ENCODE assay signal across 21 cellular contexts in the genomic region with DNA sequence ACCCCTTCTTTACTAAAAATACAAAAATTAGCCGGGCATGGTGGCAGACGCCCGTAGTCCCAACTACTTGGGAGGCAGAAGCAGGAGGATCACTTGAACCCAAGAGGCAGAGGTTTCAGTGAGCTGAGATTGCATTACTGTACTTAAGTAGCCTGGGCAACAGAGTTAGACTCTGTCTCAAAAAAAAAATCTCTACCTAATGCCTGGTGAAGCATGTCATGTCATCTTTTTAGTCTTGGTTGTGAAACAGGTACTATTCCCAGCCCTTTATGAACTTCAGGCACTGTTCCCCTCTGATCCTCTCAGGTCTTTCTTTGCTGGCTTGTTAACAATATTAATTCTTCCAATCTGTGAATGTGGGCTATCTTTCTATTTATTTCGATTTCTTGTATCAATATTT. TPM values are rescaled to one million over a fixed set of nuclear protein-coding genes. Genes with fewer than 3 reads are reported as not detected.
A peak's percentile ranks its signal among the peaks of the same experiment; 100 is the strongest.
DNase-seq lines count a peak whose midpoint lies in the region; ATAC-seq and TF ChIP-seq lines count a peak whose summit lies in the region.
"Had no signal": no experiment of that assay in that cellular context is flagged by ENCODE, and none has a peak within 500 bp of the region (broad histone marks: within the 10 kb centered on the region; RNA-seq: fewer than 3 reads in every experiment).

No MANE protein-coding gene starts in this region.

- WGBS in esophagus muscularis mucosa = 96% methylated on average over 4 of the region's 4 CpGs
- 95% methylated on average over 4 of the region's 4 CpGs for WGBS in hepatocyte (ENCODE audit: low lambda C conversion rate, missing lambda C conversion rate)

- no peak for TF ChIP-seq EP300 in esophagus muscularis mucosa (IDR thresholded peaks at IDR 0.05)

- H3K9me2 ChIP-seq in hepatocyte (replicated peaks; ENCODE audit: insufficient read depth) = no peaks in the 10 kb centered on the region

- H3K79me2 ChIP-seq in hepatocyte = peaks cover 100% of the 10 kb centered on the region

- H3K36me3 Mint-ChIP-seq in stimulated activated naive CD8-positive, alpha-beta T cell treated with anti-CD3 and anti-CD28 coated beads, Interleukin-15, Interleukin-2, amounts not matched to agents 100 ng/mL and 50 ng/mL, for 24 hours (ENCODE audit: low read depth) = peaks cover 34% of the 10 kb centered on the region
- H3K36me3 Mint-ChIP-seq in T-helper 17 cell (ENCODE audit: low read depth) = no peaks in the 10 kb centered on the region

- peaks cover 97% of the 10 kb centered on the region for H3K4me1 Mint-ChIP-seq in stimulated activated naive CD8-positive, alpha-beta T cell treated with anti-CD3 and anti-CD28 coated beads, Interleukin-15, Interleukin-2, amounts not matched to agents 100 ng/mL and 50 ng/mL, for 24 hours (ENCODE audit: low read depth)
- peaks cover 71% of the 10 kb centered on the region for H3K4me1 Mint-ChIP-seq in T-helper 17 cell

- peak overlapping the region; percentile 61 for H3K27ac Mint-ChIP-seq in stimulated activated naive CD8-positive, alpha-beta T cell treated with anti-CD3 and anti-CD28 coated beads, Interleukin-15, Interleukin-2, amounts not matched to agents 100 ng/mL and 50 ng/mL, for 24 hours
- H3K27ac Mint-ChIP-seq in T-helper 17 cell = peak overlapping the region; percentile 80
- H3K27ac Mint-ChIP-seq: activated CD4-positive, alpha-beta T cell treated with anti-CD3 and anti-CD28 coated beads, Interleukin-2, amount 10 ng/mL, durations not matched to agents 7 days and 5 days; neural progenitor cell; T-helper 2 cell treated with Interferon-gamma antibody and Interleukin-4, amounts not matched to agents 5 μg/mL and 100 μg/mL, for 36 hours had no signal

- H2AFZ ChIP-seq in hepatocyte = no peak overlapping the region
- H2AFZ ChIP-seq: neural progenitor cell had no signal

- H3K36me3 ChIP-seq in esophagus muscularis mucosa (no peaks in the 10 kb centered on the region), hepatocyte (replicated peaks; ENCODE audit: insufficient read depth, low read depth) (no peaks in the 10 kb centered on the region)
- H3K36me3 ChIP-seq: lower lobe of right lung, sigmoid colon, upper lobe of left lung had no signal

- H3K4me2 ChIP-seq in hepatocyte = no peak overlapping the region
- H3K4me2 ChIP-seq: neural progenitor cell had no signal

- intact Hi-C loops in esophagus muscularis mucosa (cut with DNase I) = no loop called here

- H3K9me3 Mint-ChIP-seq in stimulated activated naive CD8-positive, alpha-beta T cell treated with anti-CD3 and anti-CD28 coated beads, Interleukin-15, Interleukin-2, amounts not matched to agents 100 ng/mL and 50 ng/mL, for 24 hours = no peaks in the 10 kb centered on the region
- H3K9me3 Mint-ChIP-seq: activated CD4-positive, alpha-beta T cell treated with anti-CD3 and anti-CD28 coated beads, Interleukin-2, amount 10 ng/mL, durations not matched to agents 7 days and 5 days; T-helper 2 cell treated with Interferon-gamma antibody and Interleukin-4, amounts not matched to agents 5 μg/mL and 100 μg/mL, for 36 hours had no signal

- TF ChIP-seq CTCF in esophagus muscularis mucosa (IDR thresholded peaks at IDR 0.05) (no peak), hepatocyte (IDR thresholded peaks at IDR 0.05; ENCODE audit: poor library complexity) (no peak)

- no peak for DNase-seq in stimulated activated naive CD8-positive, alpha-beta T cell treated with anti-CD3 and anti-CD28 coated beads, Interleukin-15, Interleukin-2, amounts not matched to agents 100 U/mL and 50 U/mL, for 24 hours
- DNase-seq in T-helper 17 cell (no peak), left lobe of liver (ENCODE audit: low spot score) (no peak), esophagus muscularis mucosa (ENCODE audit: extremely low spot score) (no peak), nucleus accumbens (lab: John Stamatoyannopoulos, UW) (no peak), hepatocyte (ENCODE audit: low spot score) (no peak), SW480 (ENCODE audit: low spot score) (no peak)
- DNase-seq: activated CD4-positive, alpha-beta T cell treated with anti-CD3 and anti-CD28 coated beads, Interleukin-2, amount 10 ng/mL, durations not matched to agents 7 days and 5 days; activated gamma-delta T cell treated with Interleukin-2 at 50 U/mL for 16 hours; effector memory CD4-positive, alpha-beta T cell; KBM-7; lower lobe of right lung; NCI-H1417 treated with DMSO at 0.1 percent for 48 hours; sigmoid colon; stimulated activated CD4-positive, alpha-beta T cell treated with anti-CD3 and anti-CD28 coated beads, Interleukin-2, amount 100 ng/mL, for 48 hours; upper lobe of left lung had no signal

- no peak overlapping the region for H3K4me3 Mint-ChIP-seq in stimulated activated naive CD8-positive, alpha-beta T cell treated with anti-CD3 and anti-CD28 coated beads, Interleukin-15, Interleukin-2, amounts not matched to agents 100 ng/mL and 50 ng/mL, for 24 hours
- peak overlapping the region; percentile 79 for H3K4me3 Mint-ChIP-seq in T-helper 17 cell
- H3K4me3 Mint-ChIP-seq: activated CD4-positive, alpha-beta T cell treated with anti-CD3 and anti-CD28 coated beads, Interleukin-2, amount 10 ng/mL, durations not matched to agents 7 days and 5 days; neural progenitor cell; T-helper 2 cell treated with Interferon-gamma antibody and Interleukin-4, amounts not matched to agents 5 μg/mL and 100 μg/mL, for 36 hours had no signal

- peaks cover 99% of the 10 kb centered on the region for H4K20me1 ChIP-seq in hepatocyte (ENCODE audit: insufficient read depth, poor library complexity, severe bottlenecking)

- ATAC-seq in stimulated activated naive CD8-positive, alpha-beta T cell treated with anti-CD3 and anti-CD28 coated beads, Interleukin-15, Interleukin-2, amounts not matched to agents 100 U/mL and 50 U/mL, for 24 hours = no peak
- ATAC-seq in T-helper 17 cell = peak; percentile 31
- ATAC-seq in left lobe of liver = peak; percentile 26
- ATAC-seq: Right ventricle myocardium inferior had no signal

- no peak for TF ChIP-seq POLR2A in esophagus muscularis mucosa (IDR thresholded peaks at IDR 0.05; ENCODE audit: low read depth)

- no peak overlapping the region for H3K27ac ChIP-seq in esophagus muscularis mucosa (replicated peaks in 1 of 4)
- H3K27ac ChIP-seq in hepatocyte = no peak overlapping the region
- H3K27ac ChIP-seq: lower lobe of right lung, neural progenitor cell, sigmoid colon, upper lobe of left lung had no signal

- no peaks in the 10 kb centered on the region for H3K27me3 ChIP-seq in esophagus muscularis mucosa
- no peaks in the 10 kb centered on the region for H3K27me3 ChIP-seq in hepatocyte
- H3K27me3 ChIP-seq: neural progenitor cell, sigmoid colon, upper lobe of left lung had no signal

- H3K9me3 ChIP-seq in T-helper 17 cell (ENCODE audit: control insufficient read depth, low read length, poor library complexity, severe bottlenecking) = no peaks in the 10 kb centered on the region
- no peaks in the 10 kb centered on the region for H3K9me3 ChIP-seq in esophagus muscularis mucosa
- no peaks in the 10 kb centered on the region for H3K9me3 ChIP-seq in hepatocyte (ENCODE audit: low read depth)
- H3K9me3 ChIP-seq: HAP-1, lower lobe of right lung, sigmoid colon, upper lobe of left lung had no signal

- H3K27me3 Mint-ChIP-seq in stimulated activated naive CD8-positive, alpha-beta T cell treated with anti-CD3 and anti-CD28 coated beads, Interleukin-15, Interleukin-2, amounts not matched to agents 100 ng/mL and 50 ng/mL, for 24 hours = no peaks in the 10 kb centered on the region
- no peaks in the 10 kb centered on the region for H3K27me3 Mint-ChIP-seq in T-helper 17 cell
- H3K27me3 Mint-ChIP-seq: activated CD4-positive, alpha-beta T cell treated with anti-CD3 and anti-CD28 coated beads, Interleukin-2, amount 10 ng/mL, durations not matched to agents 7 days and 5 days had no signal

- H3K4me3 ChIP-seq in esophagus muscularis mucosa (no peak overlapping the region), hepatocyte (no peak overlapping the region)
- H3K4me3 ChIP-seq: HAP-1, lower lobe of right lung, neural progenitor cell, sigmoid colon, upper lobe of left lung had no signal

- H3K4me1 ChIP-seq in esophagus muscularis mucosa = peaks cover 25 to 80% (median 57%) of the 10 kb centered on the region in 4 donors
- H3K4me1 ChIP-seq in hepatocyte (ENCODE audit: insufficient read depth) = peaks cover 3% of the 10 kb centered on the region

RNA-seq across cellular contexts. Expression of gene PRRC2C, which starts 22.1 kb away (rescaled TPM):
- total RNA-seq in T-helper 17 cell (100 to 1,000 TPM; 333 to 383 TPM), left lobe of liver (42.6 TPM), esophagus muscularis mucosa (10 to 100 TPM; 63.8 to 79.3 (median 66.6) TPM), hepatocyte (85.2 and 102 TPM in 2 replicates)
- 120 and 147 TPM in 2 replicates for polyA plus RNA-seq in hepatocyte
